1 cellular context compared by ENCODE assay signal in genomic region chr3:197737319-197737649, GRCh38.
A peak's percentile ranks its signal among the peaks of the same experiment; 100 is the strongest.
TF ChIP-seq lines count a peak whose summit lies in the region.

No MANE protein-coding gene starts in this region.

TF ChIP-seq in HepG2, 621 proteins besides CTCF, POLR2A, EP300 and RAD21:
- TF ChIP-seq ZEB1 (IDR thresholded peaks at IDR 0.05; ENCODE audit: insufficient replicate concordance, low read depth) (peak; percentile 34), KDM2A (CRISPR knock-in tag; IDR thresholded peaks at IDR 0.05; ENCODE audit: borderline replicate concordance, low read depth) (0 out of 2 replicates have a peak, but pooled peaks have one; percentile 2), KDM5A (IDR thresholded peaks at IDR 0.05; ENCODE audit: borderline replicate concordance, low read length) (peak; percentile 55; the same call in 1 of the 2 replicates), ATF1 (CRISPR knock-in tag; IDR thresholded peaks at IDR 0.05) (0 out of 2 replicates have a peak, but pooled peaks have one; percentile 20), SMAD3 (CRISPR knock-in tag; IDR thresholded peaks at IDR 0.05) (0 out of 2 replicates have a peak, but pooled peaks have one; percentile 11), ZMYM2 (CRISPR knock-in tag; IDR thresholded peaks at IDR 0.05) (no peak), ZNF883 (CRISPR knock-in tag; IDR thresholded peaks at IDR 0.05; ENCODE audit: not compliant biosample characterization) (peak; percentile 12), RORA (CRISPR knock-in tag; IDR thresholded peaks at IDR 0.05) (no peak), HNF1B (CRISPR knock-in tag; IDR thresholded peaks at IDR 0.05) (0 out of 2 replicates have a peak, but pooled peaks have one; percentile 7), PHF21A (CRISPR knock-in tag; IDR thresholded peaks at IDR 0.05) (0 out of 2 replicates have a peak, but pooled peaks have one; percentile 13), YEATS4 (CRISPR knock-in tag; IDR thresholded peaks at IDR 0.05; ENCODE audit: borderline replicate concordance) (0 out of 2 replicates have a peak, but pooled peaks have one; percentile 2)
- TF ChIP-seq, protein P1, sequence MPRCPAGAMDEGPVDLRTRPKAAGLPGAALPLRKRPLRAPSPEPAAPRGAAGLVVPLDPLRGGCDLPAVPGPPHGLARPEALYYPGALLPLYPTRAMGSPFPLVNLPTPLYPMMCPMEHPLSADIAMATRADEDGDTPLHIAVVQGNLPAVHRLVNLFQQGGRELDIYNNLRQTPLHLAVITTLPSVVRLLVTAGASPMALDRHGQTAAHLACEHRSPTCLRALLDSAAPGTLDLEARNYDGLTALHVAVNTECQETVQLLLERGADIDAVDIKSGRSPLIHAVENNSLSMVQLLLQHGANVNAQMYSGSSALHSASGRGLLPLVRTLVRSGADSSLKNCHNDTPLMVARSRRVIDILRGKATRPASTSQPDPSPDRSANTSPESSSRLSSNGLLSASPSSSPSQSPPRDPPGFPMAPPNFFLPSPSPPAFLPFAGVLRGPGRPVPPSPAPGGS (CRISPR knock-in tag; IDR thresholded peaks at IDR 0.05) = no peak
